Comparison of ENCODE assay signal across 8 cellular contexts in the genomic region with DNA sequence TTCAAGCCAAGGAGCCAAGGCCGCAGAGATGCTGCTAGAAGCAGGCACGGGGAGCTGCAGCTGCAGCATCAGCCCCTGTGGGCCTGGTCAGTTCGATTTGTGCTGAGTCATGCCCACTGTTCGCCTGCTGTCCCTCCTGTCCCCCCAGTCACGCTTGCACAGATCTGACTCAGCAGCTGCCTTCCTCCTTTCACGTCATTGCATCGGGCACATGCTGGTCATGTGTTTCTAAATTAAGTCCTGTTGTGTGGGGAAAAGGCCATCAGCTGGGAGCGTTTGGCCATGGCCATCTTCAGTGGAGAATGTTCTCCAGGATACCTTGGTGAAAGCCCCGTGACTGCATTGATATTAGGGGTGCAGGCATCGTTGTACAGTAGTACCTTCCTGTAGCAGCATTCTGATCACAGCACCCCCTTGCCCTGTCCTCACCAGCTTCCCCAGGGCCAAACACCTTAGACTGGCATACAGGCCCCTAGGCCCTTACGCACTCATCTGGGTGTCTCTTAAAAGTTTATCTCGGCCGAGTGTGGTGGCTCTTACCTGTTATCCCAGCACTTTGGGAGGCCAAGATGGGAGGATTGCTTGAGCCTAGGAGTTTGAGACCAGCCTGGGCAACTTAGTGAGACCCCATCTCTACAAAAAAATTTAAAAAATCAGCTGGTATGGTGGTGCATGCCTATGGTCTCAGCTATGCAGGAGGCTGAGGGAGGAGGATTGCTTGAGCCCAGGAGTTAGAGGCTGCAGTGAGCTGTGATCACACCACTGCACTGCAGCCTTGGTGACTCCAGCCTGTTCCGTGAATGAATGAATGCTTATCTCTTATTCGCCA. TPM values are rescaled to one million over a fixed set of nuclear protein-coding genes. Genes with fewer than 3 reads are reported as not detected.
DNase-seq lines count a peak whose midpoint lies in the region; ATAC-seq and TF ChIP-seq lines count a peak whose summit lies in the region.

No MANE protein-coding gene starts in this region.

- ATAC-seq in GM19328 (IDR thresholded peaks at IDR 0.05; ENCODE audit: unreplicated experiment), result no peak

- peaks cover 15% of the 10 kb centered on the region for H3K4me1 Mint-ChIP-seq in CD14-positive monocyte

- no peak overlapping the region for H3K9ac ChIP-seq in parathyroid adenoma

- H3K9me3 ChIP-seq in parathyroid adenoma (ENCODE audit: control insufficient read depth, low read length), result no peaks in the 10 kb centered on the region

- H3K4me2 ChIP-seq in parathyroid adenoma (ENCODE audit: low read length), result no peak overlapping the region

- DNase-seq in CD14-positive monocyte (ENCODE audit: low spot score) (peak; percentile 88), T1000 (lab: John Stamatoyannopoulos, UW) (peak; percentile 63), glomerular visceral epithelial cell (ENCODE audit: extremely low spot score) (peak; percentile 81), HuH-7.5 (ENCODE audit: low spot score) (no peak), NCI-H146 (lab: John Stamatoyannopoulos, UW) (no peak)
- DNase-seq in stimulated activated CD4-positive, alpha-beta T cell treated with anti-CD3 and anti-CD28 coated beads, Interleukin-12 subunit alpha, Interleukin-12 subunit beta, amount 100 ng/mL, for 4 hours, result no peak

- H3K9me3 Mint-ChIP-seq in CD14-positive monocyte, result peaks cover 0 to 2% (median 0%) of the 10 kb centered on the region in 7 donors

- no peak overlapping the region for H3K4me3 Mint-ChIP-seq in CD14-positive monocyte

- H3K79me2 ChIP-seq in parathyroid adenoma, result peaks cover 58% of the 10 kb centered on the region

- TF ChIP-seq CTCF in CD14-positive monocyte (IDR thresholded peaks at IDR 0.05) (no peak), parathyroid adenoma (IDR thresholded peaks at IDR 0.05) (no peak)

- peaks cover 8% of the 10 kb centered on the region for H3K4me1 ChIP-seq in parathyroid adenoma

- no peak overlapping the region for H3K4me3 ChIP-seq in parathyroid adenoma (ENCODE audit: low read depth, low read length)

- no peaks in the 10 kb centered on the region for H3K27me3 Mint-ChIP-seq in CD14-positive monocyte (ENCODE audit: low read depth in 3 of 3)

- no peaks in the 10 kb centered on the region for H3K27me3 ChIP-seq in parathyroid adenoma (ENCODE audit: control insufficient read depth, insufficient read depth, low read length)

- peak overlapping the region; percentile 49 for H3K27ac ChIP-seq in parathyroid adenoma

- H3K36me3 Mint-ChIP-seq in CD14-positive monocyte, result peaks cover 19 to 48% of the 10 kb centered on the region in 2 donors

- no peaks in the 10 kb centered on the region for H3K36me3 ChIP-seq in parathyroid adenoma (ENCODE audit: control insufficient read depth, insufficient read depth, low read length)

- intact Hi-C loops in CD14-positive monocyte (cut with micrococcal nuclease), result no loop called here

- H2AFZ ChIP-seq in parathyroid adenoma, result no peak overlapping the region

- peak overlapping the region; percentile 12 to 75 (median 43) for H3K27ac Mint-ChIP-seq in CD14-positive monocyte

RNA-seq across cellular contexts. Expression of a gene that starts 23.2 kb away (rescaled TPM):
- polyA plus RNA-seq in CD14-positive monocyte, result 100 to 1,000 TPM in 1 of 2 donors, 10 to 100 TPM in 1; 90.5 to 102 TPM

RNA-seq across cellular contexts. Expression of a gene that starts 56.2 kb away (rescaled TPM):
- 10 to 100 TPM; 65.5 to 76.1 TPM for polyA plus RNA-seq in CD14-positive monocyte

RNA-seq across cellular contexts. Expression of a gene that starts 59.3 kb away (rescaled TPM):
- polyA plus RNA-seq in CD14-positive monocyte, result 10 to 100 TPM; 53.1 to 54.6 TPM

Comparison
In these comparisons a context has a peak if more than half of its experiments do, and no peak if none do; other contexts are left out.
1. DNase-seq: peak in CD14-positive monocyte (single experiment), T1000 (single experiment) and glomerular visceral epithelial cell (single experiment); none in stimulated activated CD4-positive, alpha-beta T cell treated with anti-CD3 and anti-CD28 coated beads, Interleukin-12 subunit alpha, Interleukin-12 subunit beta, amount 100 ng/mL, for 4 hours (single experiment), HuH-7.5 (single experiment) and NCI-H146 (single experiment).